In genomic region chr3:130892759-130893239, GRCh38 we compare ENCODE assay signal across 8 cellular contexts. TPM values are rescaled to one million over a fixed set of nuclear protein-coding genes. Genes with fewer than 3 reads are reported as not detected.
DNase-seq lines count a peak whose midpoint lies in the region; ATAC-seq and TF ChIP-seq lines count a peak whose summit lies in the region.

No MANE protein-coding gene starts in this region.

- H3K36me3 ChIP-seq in breast epithelium: no peaks in the 10 kb centered on the region

- intact Hi-C loops in Right ventricle myocardium inferior (cut with DNase I): loop anchor here (1.0 to 5.0 kb wide), 4 partner anchors 40 to 490 kb away; partner anchors contain the start of gene NUDT16
- intact Hi-C loops in cardiac septum (cut with DNase I): loop anchor here (1.0 to 2.0 kb wide), 2 partner anchors 133 to 134 kb away; partner anchors contain the start of genes ASTE1 and NEK11
- intact Hi-C loops in breast epithelium (cut with DNase I; ENCODE audit: low total_unique reads): loop anchor here (10.0 kb wide), 1 partner anchor 138 kb away; no protein-coding TSS in a partner anchor

- peaks cover 0 to 9% of the 10 kb centered on the region in 2 donors for H3K4me1 ChIP-seq in breast epithelium

- peak overlapping the region; percentile 97 for H3K27ac ChIP-seq in breast epithelium

- H3K4me3 Mint-ChIP-seq in T-helper 2 cell treated with Interferon-gamma antibody and Interleukin-4, amounts not matched to agents 5 μg/mL and 100 μg/mL, for 36 hours: peak overlapping the region; percentile 93

- H3K9me3 ChIP-seq in breast epithelium: no peaks in the 10 kb centered on the region

- H3K27me3 ChIP-seq in breast epithelium: no peaks in the 10 kb centered on the region

- ATAC-seq in Right ventricle myocardium inferior (peak; percentile 75), HG02981 (IDR thresholded peaks at IDR 0.05; ENCODE audit: unreplicated experiment) (peak; percentile 38)

- no peaks in the 10 kb centered on the region for H3K9me3 Mint-ChIP-seq in T-helper 2 cell treated with Interferon-gamma antibody and Interleukin-4, amounts not matched to agents 5 μg/mL and 100 μg/mL, for 36 hours

- TF ChIP-seq CTCF in breast epithelium (IDR thresholded peaks at IDR 0.05): peak; percentile 62 to 86 (median 84)

- peaks cover 35% of the 10 kb centered on the region for H3K4me1 Mint-ChIP-seq in T-helper 2 cell treated with Interferon-gamma antibody and Interleukin-4, amounts not matched to agents 5 μg/mL and 100 μg/mL, for 36 hours (ENCODE audit: low read depth)

- DNase-seq in Right ventricle myocardium inferior (ENCODE audit: missing footprints): no peak
- DNase-seq in cardiac septum (ENCODE audit: low spot score): no peak
- DNase-seq in NCI-H187 treated with DMSO at 0.1 percent for 48 hours (lab: John Stamatoyannopoulos, UW): peak; percentile 65
- peak; percentile 58 for DNase-seq in T-helper 2 cell treated with Interferon-gamma antibody and Interleukin-4, amounts not matched to agents 5 μg/mL and 100 μg/mL, for 36 hours (ENCODE audit: low spot score)
- peak in 1 of 2 donors; percentile 72 for DNase-seq in breast epithelium (ENCODE audit: low spot score in 2 of 2)
- DNase-seq in iPS-NIHi7 (ENCODE audit: extremely low spot score): peak; percentile 63
- DNase-seq in smooth muscle cell of the brain vasculature (ENCODE audit: low read depth, low spot score): peak; percentile 52

- peak overlapping the region; percentile 89 to 95 (median 92) for H3K4me3 ChIP-seq in breast epithelium

- H3K36me3 Mint-ChIP-seq in T-helper 2 cell treated with Interferon-gamma antibody and Interleukin-4, amounts not matched to agents 5 μg/mL and 100 μg/mL, for 36 hours (ENCODE audit: low read depth): peaks cover 7% of the 10 kb centered on the region

- H3K27ac Mint-ChIP-seq in T-helper 2 cell treated with Interferon-gamma antibody and Interleukin-4, amounts not matched to agents 5 μg/mL and 100 μg/mL, for 36 hours: peak overlapping the region; percentile 98

- no peak for TF ChIP-seq POLR2A in breast epithelium (IDR thresholded peaks at IDR 0.05)

- no peaks in the 10 kb centered on the region for H3K27me3 Mint-ChIP-seq in T-helper 2 cell treated with Interferon-gamma antibody and Interleukin-4, amounts not matched to agents 5 μg/mL and 100 μg/mL, for 36 hours (ENCODE audit: low read depth)

RNA-seq across cellular contexts. Expression of gene ATP2C1, which starts 1.1 kb away (rescaled TPM):
- total RNA-seq in Right ventricle myocardium inferior (57.2 TPM), cardiac septum (60.1 TPM), breast epithelium (10 to 100 TPM; 59.4 to 76.4 (median 76.2) TPM)

Comparison
In these comparisons a context has a peak if more than half of its experiments do, and no peak if none do; other contexts are left out.
1. DNase-seq: peak in NCI-H187 treated with DMSO at 0.1 percent for 48 hours (single experiment), T-helper 2 cell treated with Interferon-gamma antibody and Interleukin-4, amounts not matched to agents 5 μg/mL and 100 μg/mL, for 36 hours (single experiment), iPS-NIHi7 (single experiment) and smooth muscle cell of the brain vasculature (single experiment); none in Right ventricle myocardium inferior (single experiment) and cardiac septum (single experiment).